In the genomic region with DNA sequence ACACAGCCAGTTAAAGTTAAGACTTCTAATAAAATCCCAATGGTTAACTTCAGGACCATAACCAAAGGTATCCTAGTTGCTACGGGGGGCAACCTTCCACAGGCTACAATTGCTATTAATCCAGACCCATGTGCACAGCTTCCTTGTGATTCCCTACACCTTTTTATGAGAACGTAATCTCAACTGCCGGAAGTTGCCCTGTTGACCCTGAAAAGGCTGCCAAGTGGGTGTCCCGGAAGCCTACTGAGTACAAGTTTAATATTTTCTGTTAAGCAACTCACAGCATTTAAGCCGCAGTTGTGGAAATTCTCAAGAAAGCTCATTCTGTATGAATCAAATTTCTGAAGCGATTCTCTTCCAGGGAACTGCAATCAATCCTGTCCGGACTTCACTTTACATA, we compare ENCODE assay signal across 28 cellular contexts.
"Had no signal": no experiment of that assay in that cellular context is flagged by ENCODE, and none has a peak within 500 bp of the region (broad histone marks: within the 10 kb centered on the region; RNA-seq: fewer than 3 reads in every experiment).

No MANE protein-coding gene starts in this region.

- ATAC-seq: activated CD8-positive, alpha-beta memory T cell treated with anti-CD3 and anti-CD28 coated beads, Interleukin-2, amount 10 ng/mL, durations not matched to agents 7 days and 5 days; activated CD8-positive, alpha-beta T cell treated with anti-CD3 and anti-CD28 coated beads for 36 hours; activated naive CD8-positive, alpha-beta T cell treated with anti-CD3 and anti-CD28 coated beads, Interleukin-2, amount 50 U/mL, for 24 hours; T-cell; T-helper 17 cell had no signal

- H3K27me3 ChIP-seq: ascending aorta, cardiac muscle cell had no signal

- H3K9me3 ChIP-seq: ascending aorta had no signal

- DNase-seq: activated B cell treated with CpG ODN at 0.5 μM for 24 hours; activated CD4-positive, alpha-beta memory T cell treated with anti-CD3 and anti-CD28 coated beads for 36 hours; activated CD4-positive, alpha-beta T cell treated with anti-CD3 and anti-CD28 coated beads for 4 hours; activated CD4-positive, alpha-beta T cell treated with anti-CD3 and anti-CD28 coated beads, Interleukin-2, amount 10 ng/mL, durations not matched to agents 24 days and 14 days; activated CD4-positive, alpha-beta T cell treated with anti-CD3 and anti-CD28 coated beads, Interleukin-2, amount 50 U/mL, for 1 hour; activated CD4-positive, alpha-beta T cell treated with anti-CD3 and anti-CD28 coated beads, Interleukin-2, amount 50 U/mL, for 4 hours; activated CD4-positive, CD25-positive, alpha-beta regulatory T cell treated with anti-CD3 and anti-CD28 coated beads, Interleukin-2, amount 50 U/mL, for 72 hours; activated CD8-positive, alpha-beta memory T cell treated with anti-CD3 and anti-CD28 coated beads, Interleukin-2, amount 10 ng/mL, durations not matched to agents 7 days and 5 days; activated CD8-positive, alpha-beta memory T cell treated with anti-CD3 and anti-CD28 coated beads, Interleukin-2, amount 50 U/mL, for 48 hours; activated CD8-positive, alpha-beta T cell treated with anti-CD3 and anti-CD28 coated beads for 36 hours; activated effector memory CD4-positive, alpha-beta T cell treated with Interleukin-2 at 50 U/mL for 16 hours; activated gamma-delta T cell; activated naive CD4-positive, alpha-beta T cell treated with anti-CD3 and anti-CD28 coated beads, Interleukin-2, amount 10 ng/mL, durations not matched to agents 7 days and 5 days; activated naive CD4-positive, alpha-beta T cell treated with Interleukin-2 at 50 U/mL for 16 hours; activated naive CD8-positive, alpha-beta T cell treated with anti-CD3 and anti-CD28 coated beads, Interleukin-2, amount 10 ng/mL, durations not matched to agents 7 days and 5 days; activated naive CD8-positive, alpha-beta T cell treated with anti-CD3 and anti-CD28 coated beads, Interleukin-2, amount 50 U/mL, for 24 hours; activated T-cell treated with anti-CD3 and anti-CD28 coated beads, Interleukin-2, amount 50 U/mL, for 24 hours; activated T-cell treated with anti-CD3 and anti-CD28 coated beads, Interleukin-2, amount 50 U/mL, for 48 hours; amygdala; anterior cingulate cortex; caudate nucleus; cerebellar nuclear complex; T-cell; T-helper 17 cell; T1000 had no signal

- H3K36me3 ChIP-seq: ascending aorta, cardiac muscle cell had no signal

- H3K27ac ChIP-seq: ascending aorta, cardiac muscle cell, VCaP had no signal

- H3K4me3 ChIP-seq: ascending aorta, cardiac muscle cell had no signal

- H3K4me1 ChIP-seq: ascending aorta had no signal
